Comparison of ENCODE assay signal across 1 cellular context in genomic region chrX:155056877-155057792, GRCh38.
TF ChIP-seq lines count a peak whose summit lies in the region.

No MANE protein-coding gene starts in this region.

TF ChIP-seq in K562, 482 proteins besides CTCF, POLR2A, EP300 and RAD21 (continued from another document):
- TF ChIP-seq CHD7 (IDR thresholded peaks at IDR 0.05; ENCODE audit: low read depth, low read length) (no peak), PURB (CRISPR knock-in tag; IDR thresholded peaks at IDR 0.05; ENCODE audit: low read depth) (no peak), CREB1 (IDR thresholded peaks at IDR 0.05) (0 out of 2 replicates have a peak, but pooled peaks have one; percentile 37), CREB1 (CRISPR knock-in tag; IDR thresholded peaks at IDR 0.05) (peak; percentile 62), CCNT2 (IDR thresholded peaks at IDR 0.05; ENCODE audit: borderline replicate concordance, extremely low read depth, insufficient read length, low read depth, low read length) (no peak), ZBTB33 (CRISPR knock-in tag; IDR thresholded peaks at IDR 0.05) (no peak), ZNF277 (CRISPR knock-in tag; IDR thresholded peaks at IDR 0.05; ENCODE audit: borderline replicate concordance) (no peak), FOXK2 (conservative IDR thresholded peaks at IDR 0.05 in 1 of 2, IDR thresholded peaks at IDR 0.05 in 1 of 2; ENCODE audit: low read depth in 2 of 2) (0 out of 4 replicates have a peak, but pooled peaks of 1 of the 2 experiments have one; percentile 14), CBX2 (IDR thresholded peaks at IDR 0.05; ENCODE audit: insufficient read depth, low read length, poor library complexity, severe bottlenecking) (no peak), BCL6 (CRISPR knock-in tag; IDR thresholded peaks at IDR 0.05) (no peak), SNRNP70 (optimal IDR thresholded peaks at IDR 0.05; ENCODE audit: low read depth, low read length) (no peak)
